19 cellular contexts compared by ENCODE assay signal in the genomic region with DNA sequence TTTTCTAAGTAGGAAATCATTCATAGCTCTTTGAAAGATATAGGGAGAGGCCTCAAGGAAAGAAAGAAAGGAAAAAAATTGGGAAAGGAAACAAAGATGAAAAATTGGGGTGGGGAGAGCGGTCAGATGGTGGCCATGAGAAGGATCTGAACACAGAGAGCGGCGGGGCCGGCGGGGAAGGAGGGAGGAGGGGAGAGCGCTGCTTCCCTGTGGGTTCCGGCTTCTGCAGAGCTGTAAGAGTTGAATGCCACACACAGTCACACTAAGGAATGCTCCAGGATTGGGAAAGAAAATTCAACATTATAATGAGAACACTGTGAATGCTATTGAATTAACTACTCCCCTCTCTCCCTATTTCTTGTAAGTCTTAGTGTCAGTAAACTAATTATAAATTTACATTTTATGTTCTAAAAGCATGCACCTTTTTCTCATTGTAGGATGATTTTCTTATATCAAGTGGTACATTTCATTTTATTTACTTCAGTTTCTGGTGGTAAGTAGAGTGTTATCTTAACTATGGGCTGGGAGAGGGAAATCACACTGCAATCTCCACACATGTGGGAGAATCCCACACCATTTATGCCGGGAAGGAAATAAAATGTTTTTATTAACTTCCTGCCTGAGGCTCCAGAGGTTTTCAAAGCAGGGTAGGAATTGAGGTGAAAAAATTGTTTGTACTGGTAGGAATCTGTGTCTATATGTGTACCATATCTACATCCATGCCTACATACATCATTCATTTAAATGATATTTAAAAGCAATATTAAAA. TPM values are rescaled to one million over a fixed set of nuclear protein-coding genes. Genes with fewer than 3 reads are reported as not detected.
DNase-seq lines count a peak whose midpoint lies in the region; FAIRE-seq and TF ChIP-seq lines count a peak whose summit lies in the region.
"Had no signal": no experiment of that assay in that cellular context is flagged by ENCODE, and none has a peak within 500 bp of the region (broad histone marks: within the 10 kb centered on the region; RNA-seq: fewer than 3 reads in every experiment).

No MANE protein-coding gene starts in this region.

- H3K27me3 ChIP-seq in brain microvascular endothelial cell (replicated peaks) = no peaks in the 10 kb centered on the region

- in situ Hi-C loops in brain microvascular endothelial cell (cut with HindIII; ENCODE audit: low pct_ligation_motif_present, low sequenced_read_pairs) = no loop called here

- H3K4me3 Mint-ChIP-seq in neural crest cell = peak overlapping the region; percentile 74
- H3K4me3 Mint-ChIP-seq: activated CD8-positive, alpha-beta T cell treated with anti-CD3 and anti-CD28 coated beads for 36 hours had no signal

- H3K4me3 ChIP-seq in brain microvascular endothelial cell (ENCODE audit: low read depth, low read length) (no peak overlapping the region), foreskin fibroblast (ENCODE audit: low read depth in 1 of 2, low read length in 2 of 2) (no peak overlapping the region)

- no peaks in the 10 kb centered on the region for H3K36me3 Mint-ChIP-seq in neural crest cell (ENCODE audit: low read depth)

- DNase-seq in EH (ENCODE audit: low read depth) = peak; percentile 1
- peak; percentile 6 for DNase-seq in brain microvascular endothelial cell
- DNase-seq in neural crest cell (ENCODE audit: low read depth, low spot score) = peak; percentile 26
- no peak for DNase-seq in foreskin fibroblast
- DNase-seq in C1 segment of cervical spinal cord (lab: John Stamatoyannopoulos, UW) = no peak
- no peak for DNase-seq in DMS79 treated with DMSO at 0.1 percent for 48 hours (lab: John Stamatoyannopoulos, UW)
- DNase-seq in HuH-7 (ENCODE audit: low spot score) = no peak
- DNase-seq: activated CD8-positive, alpha-beta T cell treated with anti-CD3 and anti-CD28 coated beads for 36 hours; activated effector memory CD4-positive, alpha-beta T cell treated with anti-CD3 and anti-CD28 coated beads, Interleukin-2, amount 50 U/mL, for 16 hours; DND-41; NCI-H1092 treated with DMSO at 0.1 percent for 48 hours; NCI-H524 treated with DMSO at 0.1 percent for 48 hours; T1000 had no signal

- FAIRE-seq in islet of Langerhans (lab: Jason Lieb, UNC) = peak; percentile 21
- FAIRE-seq: bronchial epithelial cell, GM18507 had no signal

- TF ChIP-seq CTCF in brain microvascular endothelial cell (IDR thresholded peaks at IDR 0.05; ENCODE audit: low read depth, low read length, missing control alignments) (no peak), neural crest cell (conservative IDR thresholded peaks at IDR 0.05) (no peak), foreskin fibroblast (IDR thresholded peaks at IDR 0.05; ENCODE audit: low read depth, low read length) (no peak)

- no peak overlapping the region for H3K27ac ChIP-seq in brain microvascular endothelial cell
- H3K27ac ChIP-seq: epithelial cell of prostate had no signal

- no peaks in the 10 kb centered on the region for H3K9me3 Mint-ChIP-seq in neural crest cell
- H3K9me3 Mint-ChIP-seq: activated CD8-positive, alpha-beta T cell treated with anti-CD3 and anti-CD28 coated beads for 36 hours had no signal

- H3K4me1 Mint-ChIP-seq in neural crest cell = peaks cover 22% of the 10 kb centered on the region

- H3K27ac Mint-ChIP-seq in neural crest cell (ENCODE audit: unreplicated experiment) = peak overlapping the region; percentile 28
- H3K27ac Mint-ChIP-seq: activated CD8-positive, alpha-beta T cell treated with anti-CD3 and anti-CD28 coated beads for 36 hours had no signal

- no peaks in the 10 kb centered on the region for H3K36me3 ChIP-seq in brain microvascular endothelial cell (replicated peaks)

- peaks cover 8% of the 10 kb centered on the region for H3K27me3 Mint-ChIP-seq in neural crest cell (ENCODE audit: low read depth)

RNA-seq across cellular contexts. Expression of a gene that starts 0.9 kb away (rescaled TPM):
- total RNA-seq in neural crest cell = not detected in 2 replicates
- total RNA-seq: activated CD8-positive, alpha-beta T cell treated with anti-CD3 and anti-CD28 coated beads for 36 hours; bronchial epithelial cell; HT1080; osteoblast had no signal

RNA-seq across cellular contexts. Expression of a gene that starts 39.6 kb away (rescaled TPM):
- total RNA-seq in neural crest cell = 0.36 and 0.49 TPM in 2 replicates
- total RNA-seq: activated CD8-positive, alpha-beta T cell treated with anti-CD3 and anti-CD28 coated beads for 36 hours; bronchial epithelial cell; HT1080; osteoblast had no signal

Comparison
In these comparisons a context has a peak if more than half of its experiments do, and no peak if none do; other contexts are left out.
1. DNase-seq: peak in EH (single experiment), brain microvascular endothelial cell (single experiment) and neural crest cell (single experiment); none in foreskin fibroblast (0 of 2), C1 segment of cervical spinal cord (0 of 14), DMS79 treated with DMSO at 0.1 percent for 48 hours (single experiment) and HuH-7 (single experiment).